ENCODE assay signal across 27 cellular contexts in genomic region chr13:91601273-91601672, GRCh38.
"Had no signal": no experiment of that assay in that cellular context is flagged by ENCODE, and none has a peak within 500 bp of the region (broad histone marks: within the 10 kb centered on the region; RNA-seq: fewer than 3 reads in every experiment).

No MANE protein-coding gene starts in this region.

- ATAC-seq: stimulated activated effector memory CD8-positive, alpha-beta T cell treated with anti-CD3 and anti-CD28 coated beads, Interleukin-12 subunit alpha, Interleukin-12 subunit beta, amount 100 ng/mL, for 72 hours; stimulated activated memory B cell treated with anti-CD40 and anti-IgM and Interleukin-4, amounts not matched to agents 10 μg/mL and 1 μg/mL and 100 μg/mL, for 72 hours; stimulated activated naive B cell treated with anti-CD40 and anti-IgM and Interleukin-4, amounts not matched to agents 10 μg/mL and 1 μg/mL and 100 μg/mL, for 72 hours; stimulated activated naive CD8-positive, alpha-beta T cell treated with anti-CD3 and anti-CD28 coated beads, Interleukin-15, amount 100 ng/mL, for 72 hours; stimulated activated naive CD8-positive, alpha-beta T cell treated with anti-CD3 and anti-CD28 coated beads, Interleukin-15, Interleukin-2, amounts not matched to agents 100 U/mL and 50 U/mL, for 24 hours; upper lobe of right lung had no signal

- H3K4me3 ChIP-seq: stomach, suprapubic skin, testis, thoracic aorta, thyroid gland, tibial artery, tibial nerve, transverse colon, upper lobe of left lung, upper lobe of right lung, uterus, vagina had no signal

- H3K36me3 ChIP-seq: stomach, suprapubic skin, thoracic aorta, thyroid gland, tibial artery, tibial nerve, transverse colon, upper lobe of left lung, upper lobe of right lung, uterus, vagina had no signal

- DNase-seq: stimulated activated CD4-positive, alpha-beta T cell treated with anti-CD3 and anti-CD28 coated beads, Interleukin-2, amount 100 ng/mL, for 48 hours; stimulated activated CD4-positive, alpha-beta T cell treated with anti-CD3 and anti-CD28 coated beads, Interleukin-4, amount 100 ng/mL, for 1 hour; stimulated activated CD4-positive, alpha-beta T cell treated with anti-CD3 and anti-CD28 coated beads, Interleukin-4, amount 100 ng/mL, for 24 hours; stimulated activated CD4-positive, alpha-beta T cell treated with anti-CD3 and anti-CD28 coated beads, Interleukin-4, amount 100 ng/mL, for 4 hours; stimulated activated CD8-positive, alpha-beta memory T cell treated with anti-CD3 and anti-CD28 coated beads, Interleukin-4, amount 100 ng/mL, for 48 hours; stimulated activated naive B cell treated with anti-CD40 and anti-IgM and Interleukin-4, amounts not matched to agents 10 μg/mL and 1 μg/mL and 100 μg/mL, for 72 hours; stimulated activated naive CD4-positive, alpha-beta T cell; stimulated activated naive CD4-positive, alpha-beta T cell treated with Interleukin-2 at 50 U/mL for 16 hours; stimulated activated naive CD8-positive, alpha-beta T cell treated with anti-CD3 and anti-CD28 coated beads, Interleukin-15, amount 100 ng/mL, for 72 hours; stimulated activated naive CD8-positive, alpha-beta T cell treated with anti-CD3 and anti-CD28 coated beads, Interleukin-15, Interleukin-2, amounts not matched to agents 100 U/mL and 50 U/mL, for 24 hours; stomach; substantia nigra; testis; thyroid gland; tibial artery; transverse colon; trophoblast cell; upper lobe of left lung; upper lobe of right lung; uterus had no signal

- H3K4me1 ChIP-seq: stomach, suprapubic skin, testis, thyroid gland, tibial artery, tibial nerve, transverse colon, upper lobe of left lung, upper lobe of right lung, uterus, vagina had no signal

- H3K27me3 ChIP-seq: stomach, suprapubic skin, testis, thyroid gland, tibial artery, tibial nerve, transverse colon, upper lobe of left lung, upper lobe of right lung, uterus, vagina had no signal

- H3K9me3 ChIP-seq: stomach, suprapubic skin, testis, thoracic aorta, thyroid gland, tibial artery, tibial nerve, transverse colon, upper lobe of left lung, upper lobe of right lung, uterus, vagina had no signal

- FAIRE-seq: urothelium cell line had no signal

- H3K27ac ChIP-seq: stomach, suprapubic skin, testis, thoracic aorta, thyroid gland, tibial artery, tibial nerve, transverse colon, upper lobe of left lung, upper lobe of right lung, uterus, vagina had no signal
